ENCODE assay signal across 1 cellular context in genomic region chr5:141326088-141326854, GRCh38.
TF ChIP-seq lines count a peak whose summit lies in the region.

No MANE protein-coding gene starts in this region.

TF ChIP-seq in K562, 482 proteins besides CTCF, POLR2A, EP300 and RAD21 (continues in another document):
- TF ChIP-seq NR1H2 (CRISPR knock-in tag; IDR thresholded peaks at IDR 0.05) (no peak), USF1 (CRISPR knock-in tag; IDR thresholded peaks at IDR 0.05) (no peak), HNRNPK (IDR thresholded peaks at IDR 0.05; ENCODE audit: low read depth, low read length, poor library complexity, severe bottlenecking) (no peak), HNRNPLL (IDR thresholded peaks at IDR 0.05; ENCODE audit: low read depth, low read length, poor library complexity, severe bottlenecking) (peak; percentile 93), CHD1 (IDR thresholded peaks at IDR 0.05; ENCODE audit: low read length) (no peak), SNIP1 (IDR thresholded peaks at IDR 0.05; ENCODE audit: low read depth) (no peak), PPARD (CRISPR knock-in tag; IDR thresholded peaks at IDR 0.05) (no peak), FOXK2 (conservative IDR thresholded peaks at IDR 0.05 in 1 of 2, IDR thresholded peaks at IDR 0.05 in 1 of 2; ENCODE audit: low read depth in 2 of 2) (0 out of 4 replicates have a peak, but pooled peaks have one; percentile 38 to 53), ZFP36 (IDR thresholded peaks at IDR 0.05; ENCODE audit: low read depth, low read length, partially characterized antibody) (no peak), PHF8 (IDR thresholded peaks at IDR 0.05; ENCODE audit: borderline replicate concordance, low read length) (peak; percentile 21; the same call in 1 of the 2 replicates), SRSF9 (IDR thresholded peaks at IDR 0.05; ENCODE audit: borderline replicate concordance, low read depth, low read length) (no peak), CHD4 (IDR thresholded peaks at IDR 0.05; ENCODE audit: insufficient read depth, insufficient replicate concordance, low read depth, low read length, poor library complexity, severe bottlenecking) (no peak), ZNF511 (CRISPR knock-in tag; IDR thresholded peaks at IDR 0.05) (no peak), AFF1 (IDR thresholded peaks at IDR 0.05; ENCODE audit: low read depth in 1 of 2, partially characterized antibody in 2 of 2) (peak in 1 of 2 experiments; percentile 31), PML (IDR thresholded peaks at IDR 0.05; ENCODE audit: low read length) (no peak), PCBP1 (IDR thresholded peaks at IDR 0.05; ENCODE audit: low read depth, low read length, poor library complexity, severe bottlenecking) (no peak), ZNF140 (CRISPR knock-in tag; IDR thresholded peaks at IDR 0.05) (no peak), NBN (IDR thresholded peaks at IDR 0.05; ENCODE audit: low read depth) (no peak), CXXC5 (CRISPR knock-in tag; IDR thresholded peaks at IDR 0.05) (peak; percentile 48; the same call in 1 of the 2 replicates), RFX5 (IDR thresholded peaks at IDR 0.05; ENCODE audit: low read depth, low read length) (no peak), ZBTB40 (IDR thresholded peaks at IDR 0.05) (no peak), ZBTB40 (CRISPR knock-in tag; IDR thresholded peaks at IDR 0.05) (no peak), JUND (IDR thresholded peaks at IDR 0.05; ENCODE audit: borderline replicate concordance, low read depth, low read length) (peak; percentile 24; the same call in 1 of the 2 replicates), JUND (tag; IDR thresholded peaks at IDR 0.05; ENCODE audit: borderline replicate concordance, low read depth, low read length) (no peak), ZNF592 (IDR thresholded peaks at IDR 0.05) (no peak), NFATC3 (IDR thresholded peaks at IDR 0.05) (no peak), C11orf30 (IDR thresholded peaks at IDR 0.05; ENCODE audit: low read depth) (peak; percentile 67), ZNF740 (CRISPR knock-in tag; IDR thresholded peaks at IDR 0.05) (no peak), ZNF740 (tag; IDR thresholded peaks at IDR 0.05) (no peak), HMBOX1 (IDR thresholded peaks at IDR 0.05) (peak; percentile 33; the same call in 1 of the 2 replicates), MIER1 (IDR thresholded peaks at IDR 0.05; ENCODE audit: low read depth) (0 out of 2 replicates have a peak, but pooled peaks have one; percentile 19), POLR2AphosphoS2 (IDR thresholded peaks at IDR 0.05; ENCODE audit: low read length) (no peak), ATF2 (CRISPR knock-in tag; IDR thresholded peaks at IDR 0.05) (no peak), NRF1 (conservative IDR thresholded peaks at IDR 0.05 in 1 of 2, IDR thresholded peaks at IDR 0.05 in 1 of 2) (peak; percentile 33 to 54; a peak in 3 of 4 replicates), ETV5 (CRISPR knock-in tag; IDR thresholded peaks at IDR 0.05; ENCODE audit: low read depth) (no peak), L3MBTL2 (IDR thresholded peaks at IDR 0.05) (peak; percentile 91), ZBTB7A (IDR thresholded peaks at IDR 0.05; ENCODE audit: borderline replicate concordance, control insufficient read depth, low read depth, low read length) (peak; percentile 36; the same call in 1 of the 2 replicates), NR4A1 (CRISPR knock-in tag; IDR thresholded peaks at IDR 0.05) (no peak), NR4A1 (tag; IDR thresholded peaks at IDR 0.05) (no peak)
